2 cellular contexts compared by ENCODE assay signal in the genomic region with DNA sequence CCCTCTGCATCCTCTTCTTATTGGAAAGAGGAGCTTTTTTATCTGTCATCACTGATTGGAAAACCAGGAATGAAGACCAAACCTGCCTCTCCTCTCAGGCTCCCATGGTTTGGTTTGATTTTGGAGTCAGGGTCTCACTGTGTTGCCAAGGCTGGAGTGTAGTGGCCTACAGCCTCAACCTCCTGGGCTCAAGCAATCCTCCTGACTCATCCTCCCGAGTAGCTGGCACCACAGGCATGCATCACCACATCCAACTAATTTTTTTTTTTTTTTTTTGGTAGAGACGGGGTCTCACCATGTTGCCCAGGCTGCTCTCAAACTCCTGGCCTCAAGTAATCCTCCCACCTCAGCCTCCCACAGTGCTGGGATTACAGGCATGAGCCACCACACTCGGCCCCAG. TPM values are rescaled to one million over a fixed set of nuclear protein-coding genes. Genes with fewer than 3 reads are reported as not detected.
"Had no signal": no experiment of that assay in that cellular context is flagged by ENCODE, and none has a peak within 500 bp of the region (broad histone marks: within the 10 kb centered on the region; RNA-seq: fewer than 3 reads in every experiment).

No MANE protein-coding gene starts in this region.

RNA-seq across cellular contexts. Expression of a gene that starts 40.8 kb away (rescaled TPM):
- total RNA-seq: naive thymus-derived CD8-positive, alpha-beta T cell; pulmonary artery endothelial cell had no signal
- polyA plus RNA-seq: naive thymus-derived CD8-positive, alpha-beta T cell had no signal
